25 cellular contexts compared by ENCODE assay signal in genomic region chr20:21393142-21393541, GRCh38. TPM values are rescaled to one million over a fixed set of nuclear protein-coding genes. Genes with fewer than 3 reads are reported as not detected.
DNase-seq lines count a peak whose midpoint lies in the region; ATAC-seq lines count a peak whose summit lies in the region.
"Had no signal": no experiment of that assay in that cellular context is flagged by ENCODE, and none has a peak within 500 bp of the region (broad histone marks: within the 10 kb centered on the region; RNA-seq: fewer than 3 reads in every experiment).

No MANE protein-coding gene starts in this region.

- H3K4me1 Mint-ChIP-seq in stimulated activated naive CD8-positive, alpha-beta T cell treated with anti-CD3 and anti-CD28 coated beads, Interleukin-15, Interleukin-2, amounts not matched to agents 100 ng/mL and 50 ng/mL, for 24 hours (ENCODE audit: low read depth), result peaks cover 33% of the 10 kb centered on the region
- H3K4me1 Mint-ChIP-seq in activated T-helper 1 cell treated with anti-CD3 and anti-CD28 coated beads, Interleukin-12 subunit alpha, Interleukin-12 subunit beta, Interleukin-2, Interleukin-4 antibody, amounts not matched to agents 30 ng/mL and 10 ng/mL and 1 ng/mL, durations not matched to agents 14 hours and 24 hours and 36 hours (ENCODE audit: low read depth), result peaks cover 35% of the 10 kb centered on the region
- H3K4me1 Mint-ChIP-seq in stimulated activated naive CD8-positive, alpha-beta T cell treated with anti-CD3 and anti-CD28 coated beads, Interleukin-15, amount 100 ng/mL, for 72 hours, result peaks cover 32% of the 10 kb centered on the region

- no peak overlapping the region for H3K27ac Mint-ChIP-seq in stimulated activated naive CD8-positive, alpha-beta T cell treated with anti-CD3 and anti-CD28 coated beads, Interleukin-15, Interleukin-2, amounts not matched to agents 100 ng/mL and 50 ng/mL, for 24 hours
- H3K27ac Mint-ChIP-seq in activated T-helper 1 cell treated with anti-CD3 and anti-CD28 coated beads, Interleukin-12 subunit alpha, Interleukin-12 subunit beta, Interleukin-2, Interleukin-4 antibody, amounts not matched to agents 30 ng/mL and 10 ng/mL and 1 ng/mL, durations not matched to agents 14 hours and 24 hours and 36 hours, result no peak overlapping the region
- no peak overlapping the region for H3K27ac Mint-ChIP-seq in stimulated activated naive CD8-positive, alpha-beta T cell treated with anti-CD3 and anti-CD28 coated beads, Interleukin-15, amount 100 ng/mL, for 72 hours
- H3K27ac Mint-ChIP-seq: activated B cell treated with CpG ODN at 0.5 μM for 24 hours; activated CD8-positive, alpha-beta memory T cell treated with anti-CD3 and anti-CD28 coated beads, Interleukin-2, amount 10 ng/mL, durations not matched to agents 7 days and 5 days; brain; dendritic cell treated with granulocyte-macrophage colony-stimulating factor and Interleukin-4, amounts not matched to agents 40 ng/mL and 50 ng/mL, for 4 days; immature natural killer cell; nephron progenitor cell had no signal

- no peaks in the 10 kb centered on the region for H3K9me3 Mint-ChIP-seq in stimulated activated naive CD8-positive, alpha-beta T cell treated with anti-CD3 and anti-CD28 coated beads, Interleukin-15, Interleukin-2, amounts not matched to agents 100 ng/mL and 50 ng/mL, for 24 hours
- no peaks in the 10 kb centered on the region for H3K9me3 Mint-ChIP-seq in activated T-helper 1 cell treated with anti-CD3 and anti-CD28 coated beads, Interleukin-12 subunit alpha, Interleukin-12 subunit beta, Interleukin-2, Interleukin-4 antibody, amounts not matched to agents 30 ng/mL and 10 ng/mL and 1 ng/mL, durations not matched to agents 14 hours and 24 hours and 36 hours
- H3K9me3 Mint-ChIP-seq in stimulated activated naive CD8-positive, alpha-beta T cell treated with anti-CD3 and anti-CD28 coated beads, Interleukin-15, amount 100 ng/mL, for 72 hours, result no peaks in the 10 kb centered on the region
- H3K9me3 Mint-ChIP-seq: activated B cell treated with CpG ODN at 0.5 μM for 24 hours; dendritic cell treated with granulocyte-macrophage colony-stimulating factor and Interleukin-4, amounts not matched to agents 40 ng/mL and 50 ng/mL, for 4 days; nephron progenitor cell had no signal

- intact Hi-C loops in activated T-helper 1 cell treated with anti-CD3 and anti-CD28 coated beads, Interleukin-12 subunit alpha, Interleukin-12 subunit beta, Interleukin-2, Interleukin-4 antibody, amounts not matched to agents 30 ng/mL and 10 ng/mL and 1 ng/mL, durations not matched to agents 14 hours and 24 hours and 36 hours (cut with micrococcal nuclease), result loop anchor here (2.0 to 10.0 kb wide), 3 partner anchors 156 to 1182 kb away; no protein-coding TSS in a partner anchor

- DNase-seq in NCI-H1092 treated with DMSO at 0.1 percent for 48 hours (lab: John Stamatoyannopoulos, UW) (peak; percentile 40), NCI-H1092 (lab: John Stamatoyannopoulos, UW) (no peak)
- DNase-seq in stimulated activated naive CD8-positive, alpha-beta T cell treated with anti-CD3 and anti-CD28 coated beads, Interleukin-15, Interleukin-2, amounts not matched to agents 100 U/mL and 50 U/mL, for 24 hours, result no peak
- no peak for DNase-seq in activated T-helper 1 cell treated with anti-CD3 and anti-CD28 coated beads, Interleukin-12 subunit alpha, Interleukin-12 subunit beta, Interleukin-2, Interleukin-4 antibody, amounts not matched to agents 30 ng/mL and 10 ng/mL and 1 ng/mL, durations not matched to agents 14 hours and 24 hours and 36 hours (ENCODE audit: low spot score)
- no peak for DNase-seq in stimulated activated naive CD8-positive, alpha-beta T cell treated with anti-CD3 and anti-CD28 coated beads, Interleukin-15, amount 100 ng/mL, for 72 hours
- DNase-seq: activated B cell treated with CpG ODN at 0.5 μM for 24 hours; activated CD8-positive, alpha-beta memory T cell treated with anti-CD3 and anti-CD28 coated beads, Interleukin-2, amount 10 ng/mL, durations not matched to agents 7 days and 5 days; activated naive CD4-positive, alpha-beta T cell treated with Interleukin-2 at 50 U/mL for 16 hours; activated T-cell treated with anti-CD3 and anti-CD28 coated beads, Interleukin-2, amount 50 U/mL, for 48 hours; immature natural killer cell; Kasumi-1; left cardiac atrium; mammary epithelial cell; NCI-H1694; NCI-H526 treated with DMSO at 0.1 percent for 48 hours; nephron progenitor cell; stimulated activated naive CD4-positive, alpha-beta T cell treated with Interleukin-2 at 50 U/mL for 16 hours had no signal

- peak overlapping the region; percentile 32 for H3K4me3 Mint-ChIP-seq in stimulated activated naive CD8-positive, alpha-beta T cell treated with anti-CD3 and anti-CD28 coated beads, Interleukin-15, Interleukin-2, amounts not matched to agents 100 ng/mL and 50 ng/mL, for 24 hours
- peak overlapping the region; percentile 50 for H3K4me3 Mint-ChIP-seq in activated T-helper 1 cell treated with anti-CD3 and anti-CD28 coated beads, Interleukin-12 subunit alpha, Interleukin-12 subunit beta, Interleukin-2, Interleukin-4 antibody, amounts not matched to agents 30 ng/mL and 10 ng/mL and 1 ng/mL, durations not matched to agents 14 hours and 24 hours and 36 hours
- H3K4me3 Mint-ChIP-seq in stimulated activated naive CD8-positive, alpha-beta T cell treated with anti-CD3 and anti-CD28 coated beads, Interleukin-15, amount 100 ng/mL, for 72 hours, result peak overlapping the region; percentile 27 to 56
- H3K4me3 Mint-ChIP-seq: activated B cell treated with CpG ODN at 0.5 μM for 24 hours; activated CD8-positive, alpha-beta memory T cell treated with anti-CD3 and anti-CD28 coated beads, Interleukin-2, amount 10 ng/mL, durations not matched to agents 7 days and 5 days; brain; dendritic cell treated with granulocyte-macrophage colony-stimulating factor and Interleukin-4, amounts not matched to agents 40 ng/mL and 50 ng/mL, for 4 days; nephron progenitor cell had no signal

- H3K36me3 Mint-ChIP-seq in stimulated activated naive CD8-positive, alpha-beta T cell treated with anti-CD3 and anti-CD28 coated beads, Interleukin-15, Interleukin-2, amounts not matched to agents 100 ng/mL and 50 ng/mL, for 24 hours (ENCODE audit: low read depth), result peaks cover 25% of the 10 kb centered on the region
- peaks cover 22% of the 10 kb centered on the region for H3K36me3 Mint-ChIP-seq in activated T-helper 1 cell treated with anti-CD3 and anti-CD28 coated beads, Interleukin-12 subunit alpha, Interleukin-12 subunit beta, Interleukin-2, Interleukin-4 antibody, amounts not matched to agents 30 ng/mL and 10 ng/mL and 1 ng/mL, durations not matched to agents 14 hours and 24 hours and 36 hours (ENCODE audit: low read depth)

- ATAC-seq in stimulated activated naive CD8-positive, alpha-beta T cell treated with anti-CD3 and anti-CD28 coated beads, Interleukin-15, Interleukin-2, amounts not matched to agents 100 U/mL and 50 U/mL, for 24 hours, result no peak
- no peak for ATAC-seq in stimulated activated naive CD8-positive, alpha-beta T cell treated with anti-CD3 and anti-CD28 coated beads, Interleukin-15, amount 100 ng/mL, for 72 hours
- ATAC-seq in GM21723 (IDR thresholded peaks at IDR 0.05; ENCODE audit: unreplicated experiment), result no peak
- no peak for ATAC-seq in GM18870 (IDR thresholded peaks at IDR 0.05; ENCODE audit: unreplicated experiment)
- ATAC-seq: activated CD8-positive, alpha-beta memory T cell treated with anti-CD3 and anti-CD28 coated beads, Interleukin-2, amount 10 ng/mL, durations not matched to agents 7 days and 5 days; left cardiac atrium had no signal

- peaks cover 52% of the 10 kb centered on the region for H3K27me3 Mint-ChIP-seq in stimulated activated naive CD8-positive, alpha-beta T cell treated with anti-CD3 and anti-CD28 coated beads, Interleukin-15, Interleukin-2, amounts not matched to agents 100 ng/mL and 50 ng/mL, for 24 hours
- H3K27me3 Mint-ChIP-seq in activated T-helper 1 cell treated with anti-CD3 and anti-CD28 coated beads, Interleukin-12 subunit alpha, Interleukin-12 subunit beta, Interleukin-2, Interleukin-4 antibody, amounts not matched to agents 30 ng/mL and 10 ng/mL and 1 ng/mL, durations not matched to agents 14 hours and 24 hours and 36 hours (ENCODE audit: insufficient read depth), result peaks cover 53% of the 10 kb centered on the region
- H3K27me3 Mint-ChIP-seq in stimulated activated naive CD8-positive, alpha-beta T cell treated with anti-CD3 and anti-CD28 coated beads, Interleukin-15, amount 100 ng/mL, for 72 hours, result peaks cover 57% of the 10 kb centered on the region

RNA-seq across cellular contexts. Expression of gene NKX2-4, which starts 4.2 kb away (rescaled TPM):
- total RNA-seq in activated T-helper 1 cell treated with anti-CD3 and anti-CD28 coated beads, Interleukin-12 subunit alpha, Interleukin-12 subunit beta, Interleukin-2, Interleukin-4 antibody, amounts not matched to agents 30 ng/mL and 10 ng/mL and 1 ng/mL, durations not matched to agents 14 hours and 24 hours and 36 hours, result not detected in 2 replicates
- total RNA-seq: activated B cell treated with CpG ODN at 0.5 μM for 24 hours; activated CD8-positive, alpha-beta memory T cell treated with anti-CD3 and anti-CD28 coated beads, Interleukin-2, amount 10 ng/mL, durations not matched to agents 7 days and 5 days; left cardiac atrium; mammary epithelial cell; mucosa of gallbladder; RPMI7951; smooth muscle cell had no signal
